27 cellular contexts compared by ENCODE assay signal in the genomic region with DNA sequence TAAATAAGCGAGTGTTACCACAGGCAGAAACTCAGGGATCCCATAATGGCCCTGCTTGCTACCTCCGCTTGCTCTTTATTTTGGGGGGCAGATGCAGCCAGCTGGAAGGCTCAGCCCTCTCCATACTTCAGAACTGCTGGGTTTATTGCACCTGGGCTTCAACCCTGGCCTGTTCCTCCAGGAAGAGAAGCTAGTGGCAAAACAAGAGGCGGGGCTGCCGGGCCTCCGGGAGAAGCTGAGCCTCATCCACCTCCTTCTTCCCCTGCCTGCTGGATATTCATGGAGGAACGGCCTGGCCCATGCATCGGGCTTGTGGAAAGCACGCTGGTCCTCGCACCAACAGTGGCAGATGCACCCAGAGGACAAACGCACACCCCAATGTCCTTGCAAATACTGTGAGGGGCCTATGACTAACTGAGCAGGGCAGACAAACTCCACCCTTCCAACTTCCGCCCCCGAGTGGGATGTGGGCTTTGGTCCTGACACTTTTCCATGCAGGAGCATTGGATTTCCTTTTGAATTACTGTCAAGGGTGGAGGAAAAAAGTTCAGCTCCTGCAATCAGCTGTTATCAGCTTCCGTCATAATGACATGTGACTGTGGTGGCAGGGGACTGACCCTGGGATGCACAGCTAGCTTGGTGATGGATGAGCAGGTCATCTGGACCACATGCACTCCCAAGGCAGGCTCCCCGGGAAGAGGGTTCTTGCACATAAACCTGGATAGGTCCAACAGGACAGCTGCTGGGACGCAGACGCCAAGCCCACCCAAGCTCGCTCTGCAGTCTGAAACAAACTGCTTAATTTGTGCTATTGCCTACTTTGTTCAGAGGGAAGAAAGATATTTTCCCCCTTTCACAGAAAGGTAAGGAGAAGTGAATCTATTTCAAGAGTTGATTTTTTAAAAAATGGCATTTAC. TPM values are rescaled to one million over a fixed set of nuclear protein-coding genes. Genes with fewer than 3 reads are reported as not detected.
"Had no signal": no experiment of that assay in that cellular context is flagged by ENCODE, and none has a peak within 500 bp of the region (broad histone marks: within the 10 kb centered on the region; RNA-seq: fewer than 3 reads in every experiment).

No MANE protein-coding gene starts in this region.

- H3K4me3 Mint-ChIP-seq: activated CD4-positive, alpha-beta memory T cell treated with anti-CD3 and anti-CD28 coated beads, Interleukin-2, amount 10 ng/mL, durations not matched to agents 7 days and 5 days; activated CD4-positive, alpha-beta T cell treated with anti-CD3 and anti-CD28 coated beads, Interleukin-2, amount 10 ng/mL, durations not matched to agents 24 days and 14 days; activated T-cell treated with anti-CD3 and anti-CD28 coated beads, Interleukin-2, amount 50 U/mL, for 4 hours; activated T-helper 17 cell treated with anti-CD3 and anti-CD28 coated beads, Interleukin-2, amount 50 U/mL, for 72 hours; dendritic cell treated with granulocyte-macrophage colony-stimulating factor and Interleukin-4, amounts not matched to agents 40 ng/mL and 50 ng/mL, for 4 days; nephron progenitor cell; T-helper 1 cell treated with Interleukin-12 subunit alpha and Interleukin-12 subunit beta and Interleukin-4 antibody, amounts not matched to agents 30 μg/mL and 1 μg/mL, for 36 hours had no signal

- H3K36me3 ChIP-seq: esophagus squamous epithelium, left ventricle myocardium inferior, pancreas, thoracic aorta, upper lobe of left lung, vagina had no signal

- DNase-seq: activated CD4-positive, alpha-beta memory T cell treated with anti-CD3 and anti-CD28 coated beads, Interleukin-2, amount 10 ng/mL, durations not matched to agents 7 days and 5 days; activated CD4-positive, alpha-beta T cell treated with anti-CD3 and anti-CD28 coated beads, Interleukin-2, amount 10 ng/mL, durations not matched to agents 24 days and 14 days; activated CD4-positive, CD25-positive, alpha-beta regulatory T cell treated with anti-CD3 and anti-CD28 coated beads, Interleukin-2, amount 50 U/mL, for 72 hours; activated gamma-delta T cell treated with Interleukin-2 at 50 U/mL for 16 hours; activated naive CD4-positive, alpha-beta T cell treated with anti-CD3 and anti-CD28 coated beads, Interleukin-2, amount 50 U/mL, for 16 hours; activated T-cell treated with anti-CD3 and anti-CD28 coated beads, Interleukin-2, amount 50 U/mL, for 4 hours; amniotic stem cell; central memory CD4-positive, alpha-beta T cell; esophagus squamous epithelium; foreskin melanocyte; left ventricle myocardium inferior; nephron progenitor cell; pancreas; stimulated activated naive CD4-positive, alpha-beta T cell treated with Interleukin-2 at 50 U/mL for 16 hours; SW 1271; T-helper 9 cell; upper lobe of left lung had no signal

- H3K27ac ChIP-seq: epithelial cell of prostate, esophagus squamous epithelium, left ventricle myocardium inferior, pancreas, psoas muscle, thoracic aorta, upper lobe of left lung had no signal

- H3K27ac Mint-ChIP-seq: activated CD4-positive, alpha-beta memory T cell treated with anti-CD3 and anti-CD28 coated beads, Interleukin-2, amount 10 ng/mL, durations not matched to agents 7 days and 5 days; activated CD4-positive, alpha-beta T cell treated with anti-CD3 and anti-CD28 coated beads, Interleukin-2, amount 10 ng/mL, durations not matched to agents 24 days and 14 days; dendritic cell treated with granulocyte-macrophage colony-stimulating factor and Interleukin-4, amounts not matched to agents 40 ng/mL and 50 ng/mL, for 4 days; nephron progenitor cell; T-helper 1 cell treated with Interleukin-12 subunit alpha and Interleukin-12 subunit beta and Interleukin-4 antibody, amounts not matched to agents 30 μg/mL and 1 μg/mL, for 36 hours had no signal

- H3K9me3 ChIP-seq: esophagus squamous epithelium, left ventricle myocardium inferior, pancreas, psoas muscle, thoracic aorta, upper lobe of left lung, vagina had no signal

- H3K27me3 ChIP-seq: pancreas, upper lobe of left lung, vagina had no signal

- H3K4me3 ChIP-seq: esophagus squamous epithelium, left ventricle myocardium inferior, pancreas, psoas muscle, thoracic aorta, upper lobe of left lung, vagina had no signal

- FAIRE-seq: pancreas, TTC549 had no signal

- H3K27me3 Mint-ChIP-seq: activated CD4-positive, alpha-beta T cell treated with anti-CD3 and anti-CD28 coated beads, Interleukin-2, amount 10 ng/mL, durations not matched to agents 24 days and 14 days; activated T-helper 17 cell treated with anti-CD3 and anti-CD28 coated beads, Interleukin-2, amount 50 U/mL, for 72 hours had no signal

- ATAC-seq: activated T-cell treated with anti-CD3 and anti-CD28 coated beads, Interleukin-2, amount 50 U/mL, for 4 hours; activated T-helper 17 cell treated with anti-CD3 and anti-CD28 coated beads, Interleukin-2, amount 50 U/mL, for 72 hours; pancreas; psoas muscle had no signal

- H3K9me3 Mint-ChIP-seq: activated CD4-positive, alpha-beta memory T cell treated with anti-CD3 and anti-CD28 coated beads, Interleukin-2, amount 10 ng/mL, durations not matched to agents 7 days and 5 days; activated CD4-positive, alpha-beta T cell treated with anti-CD3 and anti-CD28 coated beads, Interleukin-2, amount 10 ng/mL, durations not matched to agents 24 days and 14 days; activated T-cell treated with anti-CD3 and anti-CD28 coated beads, Interleukin-2, amount 50 U/mL, for 4 hours; activated T-helper 17 cell treated with anti-CD3 and anti-CD28 coated beads, Interleukin-2, amount 50 U/mL, for 72 hours; dendritic cell treated with granulocyte-macrophage colony-stimulating factor and Interleukin-4, amounts not matched to agents 40 ng/mL and 50 ng/mL, for 4 days; nephron progenitor cell; T-helper 1 cell treated with Interleukin-12 subunit alpha and Interleukin-12 subunit beta and Interleukin-4 antibody, amounts not matched to agents 30 μg/mL and 1 μg/mL, for 36 hours had no signal

RNA-seq across cellular contexts. Expression of a gene that starts 30.4 kb away (rescaled TPM):
- total RNA-seq: activated CD4-positive, alpha-beta T cell treated with anti-CD3 and anti-CD28 coated beads, Interleukin-2, amount 10 ng/mL, durations not matched to agents 24 days and 14 days; activated T-helper 17 cell treated with anti-CD3 and anti-CD28 coated beads, Interleukin-2, amount 50 U/mL, for 72 hours; lung microvascular endothelial cell; mesenteric fat pad; pancreas; psoas muscle; thoracic aorta; vagina had no signal
- polyA plus RNA-seq: pancreas had no signal
